Comparison of ENCODE assay signal across 28 cellular contexts in the genomic region with DNA sequence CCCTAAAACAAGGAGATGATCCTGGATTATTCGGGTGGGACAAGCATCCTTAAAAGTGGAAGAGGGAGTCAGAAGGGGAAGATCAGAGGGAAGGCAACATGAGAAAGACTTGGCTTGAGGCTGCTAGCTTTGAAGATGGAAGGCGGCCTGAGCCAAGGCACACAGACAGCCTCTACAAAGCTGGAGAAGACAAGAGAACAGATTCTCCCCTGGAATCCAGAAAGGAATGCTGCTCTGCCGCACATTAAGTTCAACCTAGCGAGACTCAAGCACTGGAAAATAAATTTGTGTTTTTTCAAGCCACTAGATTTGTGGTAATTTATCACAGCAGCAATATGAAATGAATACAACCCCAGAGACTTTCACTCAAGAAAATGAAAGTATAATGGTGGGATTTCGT. TPM values are rescaled to one million over a fixed set of nuclear protein-coding genes. Genes with fewer than 3 reads are reported as not detected.
A peak's percentile ranks its signal among the peaks of the same experiment; 100 is the strongest.
DNase-seq lines count a peak whose midpoint lies in the region; TF ChIP-seq lines count a peak whose summit lies in the region.
"Had no signal": no experiment of that assay in that cellular context is flagged by ENCODE, and none has a peak within 500 bp of the region (broad histone marks: within the 10 kb centered on the region; RNA-seq: fewer than 3 reads in every experiment).

No MANE protein-coding gene starts in this region.

- no peaks in the 10 kb centered on the region for H3F3A ChIP-seq in MM.1S (ENCODE audit: insufficient read depth, low read length)

- no peaks in the 10 kb centered on the region for H3K36me3 Mint-ChIP-seq in type B pancreatic cell
- H3K36me3 Mint-ChIP-seq: CD14-positive monocyte; CD8-positive, alpha-beta memory T cell had no signal

- H3K79me2 ChIP-seq in MM.1S (ENCODE audit: low read length): no peaks in the 10 kb centered on the region

- TF ChIP-seq CTCF in type B pancreatic cell (conservative IDR thresholded peaks at IDR 0.05) (no peak), MM.1S (IDR thresholded peaks at IDR 0.05; ENCODE audit: low read length) (no peak)

- TF ChIP-seq EP300 in Ishikawa (IDR thresholded peaks at IDR 0.05; ENCODE audit: borderline replicate concordance): no peak

- H3K4me1 ChIP-seq in adipocyte (ENCODE audit: control insufficient read depth, insufficient read depth, low read length) (peaks cover 4% of the 10 kb centered on the region), MM.1S (ENCODE audit: low read length) (no peaks in the 10 kb centered on the region)
- H3K4me1 ChIP-seq: BE2C, Peyer's patch had no signal

- TF ChIP-seq RAD21 in Ishikawa (IDR thresholded peaks at IDR 0.05; ENCODE audit: low read depth): no peak

- H3K4me3 ChIP-seq in adipocyte (ENCODE audit: low read length): no peak overlapping the region
- no peak overlapping the region for H3K4me3 ChIP-seq in MM.1S (ENCODE audit: low read length)
- H3K4me3 ChIP-seq: MG63, Peyer's patch had no signal

- peaks cover 4% of the 10 kb centered on the region for H3K4me1 Mint-ChIP-seq in type B pancreatic cell (ENCODE audit: unreplicated experiment)
- H3K4me1 Mint-ChIP-seq: CD14-positive monocyte; CD8-positive, alpha-beta memory T cell had no signal

- H2AFZ ChIP-seq in MM.1S (ENCODE audit: low read length): no peak overlapping the region

- no peak overlapping the region for H3K4me2 ChIP-seq in MM.1S (ENCODE audit: low read depth, low read length)
- H3K4me2 ChIP-seq: SK-N-SH had no signal

- no peaks in the 10 kb centered on the region for H3K9me3 ChIP-seq in adipocyte (ENCODE audit: control insufficient read depth, low read length)
- no peaks in the 10 kb centered on the region for H3K9me3 ChIP-seq in MM.1S (replicated peaks; ENCODE audit: insufficient read depth, low read length)
- H3K9me3 ChIP-seq: BE2C, MG63, Peyer's patch, SK-N-SH had no signal

- DNase-seq in adipocyte (ENCODE audit: low read depth): peak; percentile 4
- peak; percentile 35 for DNase-seq in left kidney (ENCODE audit: low read depth, low spot score)
- DNase-seq in type B pancreatic cell (ENCODE audit: extremely low spot score, unreplicated experiment): no peak
- DNase-seq in T-helper 1 cell: no peak
- no peak for DNase-seq in NCI-H2196 treated with DMSO at 0.1 percent for 48 hours (lab: John Stamatoyannopoulos, UW; ENCODE audit: unreplicated experiment)
- no peak for DNase-seq in MM.1S
- DNase-seq: ACHN; BE2C; CD8-positive, alpha-beta memory T cell; DMS 273 treated with DMSO at 0.1 percent for 48 hours; DMS79; EL; GF-D8; GOT3; HCEC 1CT; Kasumi-1; MG63; NCI-H2029; NCI-H446 treated with DMSO at 0.1 percent for 48 hours; NCI-H526; NCI-H82; Peyer's patch; SHP77 treated with DMSO at 0.1 percent for 48 hours; SK-N-SH; SW 1271 had no signal

- no peak overlapping the region for H3K27ac ChIP-seq in MM.1S (ENCODE audit: low read length)
- H3K27ac ChIP-seq: Peyer's patch had no signal

- no peaks in the 10 kb centered on the region for H3K27me3 Mint-ChIP-seq in type B pancreatic cell

- H3K36me3 ChIP-seq in adipocyte (ENCODE audit: control insufficient read depth, insufficient read depth, low read length, severe bottlenecking) (no peaks in the 10 kb centered on the region), MM.1S (replicated peaks; ENCODE audit: insufficient read depth, low read length) (no peaks in the 10 kb centered on the region)
- H3K36me3 ChIP-seq: BE2C, MG63, Peyer's patch had no signal

- H3K27me3 ChIP-seq in adipocyte (replicated peaks; ENCODE audit: control insufficient read depth, insufficient read depth, low read length): peaks cover 12% of the 10 kb centered on the region
- H3K27me3 ChIP-seq in MM.1S (replicated peaks; ENCODE audit: insufficient read depth, low read length): no peaks in the 10 kb centered on the region
- H3K27me3 ChIP-seq: BE2C, Peyer's patch had no signal

- peak overlapping the region; percentile 54 for H3K27ac Mint-ChIP-seq in type B pancreatic cell

- no peaks in the 10 kb centered on the region for H3K9me3 Mint-ChIP-seq in type B pancreatic cell
- H3K9me3 Mint-ChIP-seq: CD8-positive, alpha-beta memory T cell had no signal

- H4K20me1 ChIP-seq in MM.1S (ENCODE audit: insufficient read depth, low read length): no peaks in the 10 kb centered on the region

- no peaks in the 10 kb centered on the region for H3K9me2 ChIP-seq in MM.1S (replicated peaks; ENCODE audit: insufficient read depth, low read length)
- H3K9me2 ChIP-seq: SK-N-SH had no signal

- H3K9ac ChIP-seq in adipocyte (ENCODE audit: low read length) (no peak overlapping the region), MM.1S (ENCODE audit: low read length) (no peak overlapping the region)
- H3K9ac ChIP-seq: SK-N-SH had no signal

- H3K4me3 Mint-ChIP-seq in type B pancreatic cell: peak overlapping the region; percentile 18
- H3K4me3 Mint-ChIP-seq: CD14-positive monocyte; CD8-positive, alpha-beta memory T cell had no signal

TF ChIP-seq in Ishikawa, 13 proteins besides CTCF, POLR2A, EP300 and RAD21:
- TF ChIP-seq TEAD4 (IDR thresholded peaks at IDR 0.05) (peak; percentile 77), TCF12 (IDR thresholded peaks at IDR 0.05; ENCODE audit: low read depth) (no peak)

RNA-seq across cellular contexts. Expression of gene SLC36A3, which starts 17.9 kb away (rescaled TPM):
- not detected in 2 replicates for total RNA-seq in type B pancreatic cell (ENCODE audit: low replicate concordance)
- total RNA-seq: CD8-positive, alpha-beta memory T cell; HT-29; Peyer's patch had no signal

RNA-seq across cellular contexts. Expression of gene GM2A, which starts 32.7 kb away (rescaled TPM):
- 38.1 and 51.3 TPM in 2 replicates for total RNA-seq in type B pancreatic cell (ENCODE audit: low replicate concordance)

Comparison
In these comparisons a context has a peak if more than half of its experiments do, and no peak if none do; other contexts are left out.
1. DNase-seq: peak in adipocyte (single experiment) and left kidney (single experiment); none in type B pancreatic cell (single experiment), T-helper 1 cell (0 of 5), NCI-H2196 treated with DMSO at 0.1 percent for 48 hours (single experiment) and MM.1S (single experiment).